ENCODE assay signal across 31 cellular contexts in genomic region chr3:18987070-18987469, GRCh38.
"Had no signal": no experiment of that assay in that cellular context is flagged by ENCODE, and none has a peak within 500 bp of the region (broad histone marks: within the 10 kb centered on the region; RNA-seq: fewer than 3 reads in every experiment).

No MANE protein-coding gene starts in this region.

- H3K4me2 ChIP-seq: neural progenitor cell, smooth muscle cell had no signal

- H3K27ac ChIP-seq: neural progenitor cell, ovary, parathyroid adenoma, psoas muscle, skin epidermis, spleen, suprapubic skin, testis, tibial artery, transverse colon, upper lobe of right lung, uterus had no signal

- H3K4me1 ChIP-seq: neural progenitor cell, parathyroid adenoma, psoas muscle, spleen, testis, tibial artery, transverse colon, upper lobe of right lung, uterus had no signal

- H3K79me2 ChIP-seq: parathyroid adenoma had no signal

- H3K9ac ChIP-seq: neural progenitor cell, parathyroid adenoma had no signal

- H3K27me3 Mint-ChIP-seq: progenitor cell of endocrine pancreas; stimulated activated memory B cell treated with anti-CD40 and anti-IgM and Interleukin-4, amounts not matched to agents 10 μg/mL and 1 μg/mL and 100 μg/mL, for 72 hours; type B pancreatic cell had no signal

- H2AFZ ChIP-seq: neural progenitor cell, parathyroid adenoma had no signal

- H3K9me3 Mint-ChIP-seq: natural killer cell; stimulated activated memory B cell treated with anti-CD40 and anti-IgM and Interleukin-4, amounts not matched to agents 10 μg/mL and 1 μg/mL and 100 μg/mL, for 72 hours; stimulated activated naive CD8-positive, alpha-beta T cell treated with anti-CD3 and anti-CD28 coated beads, Interleukin-15, amount 100 ng/mL, for 72 hours; type B pancreatic cell had no signal

- H3K4me3 ChIP-seq: neural progenitor cell, ovary, psoas muscle, skin epidermis, smooth muscle cell, spleen, suprapubic skin, testis, tibial artery, transverse colon, upper lobe of right lung, uterus had no signal

- H3K9me3 ChIP-seq: ovary, psoas muscle, spleen, suprapubic skin, testis, tibial artery, transverse colon, upper lobe of right lung, uterus had no signal

- H3K36me3 Mint-ChIP-seq: natural killer cell; neural progenitor cell; stimulated activated memory B cell treated with anti-CD40 and anti-IgM and Interleukin-4, amounts not matched to agents 10 μg/mL and 1 μg/mL and 100 μg/mL, for 72 hours; type B pancreatic cell had no signal

- H3K4me3 Mint-ChIP-seq: natural killer cell; nephron; neural progenitor cell; stimulated activated memory B cell treated with anti-CD40 and anti-IgM and Interleukin-4, amounts not matched to agents 10 μg/mL and 1 μg/mL and 100 μg/mL, for 72 hours; type B pancreatic cell had no signal

- H3K27ac Mint-ChIP-seq: natural killer cell; nephron; neural progenitor cell; progenitor cell of endocrine pancreas; stimulated activated memory B cell treated with anti-CD40 and anti-IgM and Interleukin-4, amounts not matched to agents 10 μg/mL and 1 μg/mL and 100 μg/mL, for 72 hours; stimulated activated naive CD8-positive, alpha-beta T cell treated with anti-CD3 and anti-CD28 coated beads, Interleukin-15, amount 100 ng/mL, for 72 hours; type B pancreatic cell had no signal

- ATAC-seq: natural killer cell; psoas muscle; right cardiac atrium; sciatic nerve; stimulated activated memory B cell treated with anti-CD40 and anti-IgM and Interleukin-4, amounts not matched to agents 10 μg/mL and 1 μg/mL and 100 μg/mL, for 72 hours; stimulated activated naive CD8-positive, alpha-beta T cell treated with anti-CD3 and anti-CD28 coated beads, Interleukin-15, amount 100 ng/mL, for 72 hours; stimulated activated naive CD8-positive, alpha-beta T cell treated with anti-CD3 and anti-CD28 coated beads, Interleukin-15, Interleukin-2, amounts not matched to agents 100 U/mL and 50 U/mL, for 24 hours; upper lobe of right lung had no signal

- H3K27me3 ChIP-seq: neural progenitor cell, ovary, spleen, suprapubic skin, testis, tibial artery, transverse colon, upper lobe of right lung, uterus had no signal

- H3K36me3 ChIP-seq: neural progenitor cell, ovary, spleen, suprapubic skin, tibial artery, transverse colon, upper lobe of right lung, uterus had no signal

- DNase-seq: natural killer cell; occipital lobe; ovary; posterior cingulate gyrus; psoas muscle; right cardiac atrium; spleen; stimulated activated CD4-positive, alpha-beta T cell treated with anti-CD3 and anti-CD28 coated beads, Interleukin-12 subunit alpha, Interleukin-12 subunit beta, amount 100 ng/mL, for 4 hours; stimulated activated CD4-positive, alpha-beta T cell treated with anti-CD3 and anti-CD28 coated beads, Interleukin-1b, Interleukin-23, amount 100 ng/mL, for 48 hours; stimulated activated CD4-positive, alpha-beta T cell treated with anti-CD3 and anti-CD28 coated beads, Interleukin-4, amount 100 ng/mL, for 1 hour; stimulated activated CD4-positive, alpha-beta T cell treated with anti-CD3 and anti-CD28 coated beads, Interleukin-4, amount 100 ng/mL, for 4 hours; stimulated activated CD8-positive, alpha-beta memory T cell treated with anti-CD3 and anti-CD28 coated beads, Interleukin-4, amount 100 ng/mL, for 48 hours; stimulated activated naive CD4-positive, alpha-beta T cell; stimulated activated naive CD8-positive, alpha-beta T cell treated with anti-CD3 and anti-CD28 coated beads, Interleukin-15, amount 100 ng/mL, for 72 hours; stimulated activated naive CD8-positive, alpha-beta T cell treated with anti-CD3 and anti-CD28 coated beads, Interleukin-15, Interleukin-2, amounts not matched to agents 100 U/mL and 50 U/mL, for 24 hours; substantia nigra; testis; tibial artery; transverse colon; upper lobe of right lung; uterus had no signal

- H3K4me1 Mint-ChIP-seq: natural killer cell; neural progenitor cell; stimulated activated memory B cell treated with anti-CD40 and anti-IgM and Interleukin-4, amounts not matched to agents 10 μg/mL and 1 μg/mL and 100 μg/mL, for 72 hours had no signal
